ENCODE assay signal across 34 cellular contexts in genomic region chr18:3492166-3492565, GRCh38.
"Had no signal": no experiment of that assay in that cellular context is flagged by ENCODE, and none has a peak within 500 bp of the region (broad histone marks: within the 10 kb centered on the region; RNA-seq: fewer than 3 reads in every experiment).

No MANE protein-coding gene starts in this region.

- H3K4me3 ChIP-seq: adrenal gland, cardiac muscle cell, colonic mucosa, dorsolateral prefrontal cortex, pancreas, psoas muscle, right atrium auricular region, transverse colon had no signal

- H3K4me1 ChIP-seq: adrenal gland, colonic mucosa, pancreas, psoas muscle, right atrium auricular region, transverse colon had no signal

- H3K27ac ChIP-seq: adrenal gland, cardiac muscle cell, colonic mucosa, dorsolateral prefrontal cortex, pancreas, psoas muscle, right atrium auricular region, transverse colon, VCaP had no signal

- H3K4me3 Mint-ChIP-seq: activated naive CD4-positive, alpha-beta T cell treated with anti-CD3 and anti-CD28 coated beads for 36 hours; activated naive CD8-positive, alpha-beta T cell treated with anti-CD3 and anti-CD28 coated beads for 36 hours; activated T-helper 1 cell treated with anti-CD3 and anti-CD28 coated beads, Interleukin-12 subunit alpha, Interleukin-12 subunit beta, Interleukin-2, Interleukin-4 antibody, amounts not matched to agents 30 ng/mL and 10 ng/mL and 1 ng/mL, durations not matched to agents 14 hours and 24 hours and 36 hours; brain; naive thymus-derived CD4-positive, alpha-beta T cell; neural crest cell; T-helper 1 cell treated with Interleukin-12 subunit alpha and Interleukin-12 subunit beta and Interleukin-4 antibody, amounts not matched to agents 30 μg/mL and 1 μg/mL, for 36 hours had no signal

- ATAC-seq: naive thymus-derived CD4-positive, alpha-beta T cell; pancreas; psoas muscle had no signal

- FAIRE-seq: frontal cortex, islet of Langerhans, pancreas, TTC549 had no signal

- H3K36me3 Mint-ChIP-seq: activated naive CD8-positive, alpha-beta T cell treated with anti-CD3 and anti-CD28 coated beads for 36 hours; brain; naive thymus-derived CD4-positive, alpha-beta T cell had no signal

- DNase-seq: activated CD4-positive, alpha-beta T cell treated with anti-CD3 and anti-CD28 coated beads for 4 hours; activated CD4-positive, alpha-beta T cell treated with anti-CD3 and anti-CD28 coated beads, Interleukin-2, amount 50 U/mL, for 4 hours; activated effector memory CD4-positive, alpha-beta T cell treated with anti-CD3 and anti-CD28 coated beads, Interleukin-2, amount 50 U/mL, for 16 hours; activated naive CD4-positive, alpha-beta T cell treated with anti-CD3 and anti-CD28 coated beads for 36 hours; activated naive CD8-positive, alpha-beta T cell treated with anti-CD3 and anti-CD28 coated beads for 36 hours; activated T-cell treated with anti-CD3 and anti-CD28 coated beads, Interleukin-2, amount 50 U/mL, for 1 hour; adrenal gland; aorta; cerebellar nuclear complex; colonic mucosa; dorsolateral prefrontal cortex; effector memory CD4-positive, alpha-beta T cell; glutamatergic neuron; left colon; midbrain; naive thymus-derived CD4-positive, alpha-beta T cell; nucleus accumbens; pancreas; psoas muscle; stimulated activated CD4-positive, alpha-beta T cell treated with anti-CD3 and anti-CD28 coated beads, Interleukin-15, amount 100 ng/mL, for 24 hours; stimulated activated CD4-positive, alpha-beta T cell treated with anti-CD3 and anti-CD28 coated beads, Interleukin-2, amount 100 ng/mL, for 24 hours; stimulated activated naive CD4-positive, alpha-beta T cell treated with Interleukin-2 at 50 U/mL for 16 hours; T-helper 9 cell; transverse colon had no signal

- H3K9me3 ChIP-seq: adrenal gland, colonic mucosa, pancreas, psoas muscle, right atrium auricular region, transverse colon had no signal

- H3K36me3 ChIP-seq: adrenal gland, cardiac muscle cell, colonic mucosa, pancreas, right atrium auricular region, transverse colon had no signal

- H3K27me3 Mint-ChIP-seq: brain had no signal

- H3K27ac Mint-ChIP-seq: activated naive CD4-positive, alpha-beta T cell treated with anti-CD3 and anti-CD28 coated beads for 36 hours; activated naive CD8-positive, alpha-beta T cell treated with anti-CD3 and anti-CD28 coated beads for 36 hours; activated T-helper 1 cell treated with anti-CD3 and anti-CD28 coated beads, Interleukin-12 subunit alpha, Interleukin-12 subunit beta, Interleukin-2, Interleukin-4 antibody, amounts not matched to agents 30 ng/mL and 10 ng/mL and 1 ng/mL, durations not matched to agents 14 hours and 24 hours and 36 hours; brain; naive thymus-derived CD4-positive, alpha-beta T cell; T-helper 1 cell treated with Interleukin-12 subunit alpha and Interleukin-12 subunit beta and Interleukin-4 antibody, amounts not matched to agents 30 μg/mL and 1 μg/mL, for 36 hours had no signal

- H3K9me3 Mint-ChIP-seq: activated naive CD4-positive, alpha-beta T cell treated with anti-CD3 and anti-CD28 coated beads for 36 hours; activated naive CD8-positive, alpha-beta T cell treated with anti-CD3 and anti-CD28 coated beads for 36 hours; activated T-helper 1 cell treated with anti-CD3 and anti-CD28 coated beads, Interleukin-12 subunit alpha, Interleukin-12 subunit beta, Interleukin-2, Interleukin-4 antibody, amounts not matched to agents 30 ng/mL and 10 ng/mL and 1 ng/mL, durations not matched to agents 14 hours and 24 hours and 36 hours; T-helper 1 cell treated with Interleukin-12 subunit alpha and Interleukin-12 subunit beta and Interleukin-4 antibody, amounts not matched to agents 30 μg/mL and 1 μg/mL, for 36 hours had no signal

- H3K27me3 ChIP-seq: adrenal gland, cardiac muscle cell, colonic mucosa, dorsolateral prefrontal cortex, pancreas, right atrium auricular region, transverse colon had no signal
